In genomic region chr17:44001461-44001920, GRCh38 we compare ENCODE assay signal across 19 cellular contexts. TPM values are rescaled to one million over a fixed set of nuclear protein-coding genes. Genes with fewer than 3 reads are reported as not detected.
"Had no signal": no experiment of that assay in that cellular context is flagged by ENCODE, and none has a peak within 500 bp of the region (broad histone marks: within the 10 kb centered on the region; RNA-seq: fewer than 3 reads in every experiment).

No MANE protein-coding gene starts in this region.

- H3K36me3 Mint-ChIP-seq: activated naive CD4-positive, alpha-beta T cell treated with anti-CD3 and anti-CD28 coated beads, Interleukin-2, amount 50 U/mL, for 72 hours; brain had no signal

- H3K4me3 ChIP-seq: lower lobe of right lung, transverse colon had no signal

- H3K27ac ChIP-seq: lower lobe of right lung, neutrophil, transverse colon had no signal

- H3K9me3 Mint-ChIP-seq: activated naive CD4-positive, alpha-beta T cell treated with anti-CD3 and anti-CD28 coated beads, Interleukin-2, amount 50 U/mL, for 72 hours; activated T-helper 2 cell treated with anti-CD3 and anti-CD28 coated beads, Interferon-gamma antibody, Interleukin-2, Interleukin-4, amounts not matched to agents 10 μg/mL and 5 μg/mL and 100 μg/mL, durations not matched to agents 14 hours and 24 hours and 36 hours; brain had no signal

- H3K9me3 ChIP-seq: lower lobe of right lung, neutrophil, transverse colon had no signal

- DNase-seq: activated CD4-positive, alpha-beta T cell treated with anti-CD3 and anti-CD28 coated beads for 4 hours; activated CD8-positive, alpha-beta memory T cell treated with anti-CD3 and anti-CD28 coated beads for 24 hours; activated T-cell treated with anti-CD3 and anti-CD28 coated beads for 4 hours; amygdala; effector memory CD4-positive, alpha-beta T cell; lower lobe of right lung; midbrain; right cardiac atrium; stimulated activated naive CD4-positive, alpha-beta T cell; substantia nigra; T1000; transverse colon had no signal

- H3K27ac Mint-ChIP-seq: activated naive CD4-positive, alpha-beta T cell treated with anti-CD3 and anti-CD28 coated beads, Interleukin-2, amount 50 U/mL, for 72 hours; activated T-helper 2 cell treated with anti-CD3 and anti-CD28 coated beads, Interferon-gamma antibody, Interleukin-2, Interleukin-4, amounts not matched to agents 10 μg/mL and 5 μg/mL and 100 μg/mL, durations not matched to agents 14 hours and 24 hours and 36 hours; brain; progenitor cell of endocrine pancreas had no signal

- H3K36me3 ChIP-seq: lower lobe of right lung, neutrophil, transverse colon had no signal

- H3K27me3 ChIP-seq: neutrophil had no signal

RNA-seq across cellular contexts. Expression of gene PYY, which starts 47.8 kb away (rescaled TPM):
- total RNA-seq: activated naive CD4-positive, alpha-beta T cell treated with anti-CD3 and anti-CD28 coated beads, Interleukin-2, amount 50 U/mL, for 72 hours; epithelial cell of proximal tubule; lower lobe of right lung; right cardiac atrium had no signal
- polyA plus RNA-seq: right cardiac atrium had no signal

RNA-seq across cellular contexts. Expression of gene PPY, which starts 59.2 kb away (rescaled TPM):
- total RNA-seq: activated naive CD4-positive, alpha-beta T cell treated with anti-CD3 and anti-CD28 coated beads, Interleukin-2, amount 50 U/mL, for 72 hours; activated T-helper 2 cell treated with anti-CD3 and anti-CD28 coated beads, Interferon-gamma antibody, Interleukin-2, Interleukin-4, amounts not matched to agents 10 μg/mL and 5 μg/mL and 100 μg/mL, durations not matched to agents 14 hours and 24 hours and 36 hours; epithelial cell of proximal tubule; glomerular endothelial cell; lower lobe of right lung; progenitor cell of endocrine pancreas; right cardiac atrium; transverse colon had no signal
- polyA plus RNA-seq: right cardiac atrium had no signal
